In genomic region chrX:129957241-129958099, GRCh38 we compare ENCODE assay signal across 8 cellular contexts. TPM values are rescaled to one million over a fixed set of nuclear protein-coding genes. Genes with fewer than 3 reads are reported as not detected.
A peak's percentile ranks its signal among the peaks of the same experiment; 100 is the strongest.
DNase-seq lines count a peak whose midpoint lies in the region; ATAC-seq, FAIRE-seq and TF ChIP-seq lines count a peak whose summit lies in the region.

No MANE protein-coding gene starts in this region.

- no peaks in the 10 kb centered on the region for H3K36me3 Mint-ChIP-seq in CD14-positive monocyte
- H3K36me3 Mint-ChIP-seq in activated T-helper 1 cell treated with anti-CD3 and anti-CD28 coated beads, Interleukin-12 subunit alpha, Interleukin-12 subunit beta, Interleukin-2, Interleukin-4 antibody, amounts not matched to agents 30 ng/mL and 10 ng/mL and 1 ng/mL, durations not matched to agents 14 hours and 24 hours and 36 hours (ENCODE audit: low read depth): peaks cover 2% of the 10 kb centered on the region

- 10 to 39% methylated on average over 47 to 49 of the region's 56 CpGs for WGBS in pancreas, 2 donors

- intact Hi-C loops in CD14-positive monocyte (cut with micrococcal nuclease) (no loop called here), Right ventricle myocardium inferior (cut with DNase I) (no loop called here), pancreas (cut with DNase I) (no loop called here)
- intact Hi-C loops in activated T-helper 1 cell treated with anti-CD3 and anti-CD28 coated beads, Interleukin-12 subunit alpha, Interleukin-12 subunit beta, Interleukin-2, Interleukin-4 antibody, amounts not matched to agents 30 ng/mL and 10 ng/mL and 1 ng/mL, durations not matched to agents 14 hours and 24 hours and 36 hours (cut with micrococcal nuclease): loop anchor here (1.0 kb wide), 1 partner anchor 25 kb away; no protein-coding TSS in a partner anchor

- peaks cover 10 to 20% (median 17%) of the 10 kb centered on the region in 3 donors for H3K27me3 Mint-ChIP-seq in CD14-positive monocyte (ENCODE audit: low read depth in 3 of 3)
- H3K27me3 Mint-ChIP-seq in activated T-helper 1 cell treated with anti-CD3 and anti-CD28 coated beads, Interleukin-12 subunit alpha, Interleukin-12 subunit beta, Interleukin-2, Interleukin-4 antibody, amounts not matched to agents 30 ng/mL and 10 ng/mL and 1 ng/mL, durations not matched to agents 14 hours and 24 hours and 36 hours (ENCODE audit: insufficient read depth): peaks cover 8% of the 10 kb centered on the region

- H3K27ac ChIP-seq in pancreas: peak overlapping the region in 3 of 4 donors; percentile 22 to 42 (median 37)

- H3K4me3 ChIP-seq in pancreas: peak overlapping the region in 3 of 4 donors; percentile 7 to 41 (median 32)

- H3K4me1 ChIP-seq in pancreas: no peaks in the 10 kb centered on the region

- H3K27me3 ChIP-seq in pancreas: no peaks in the 10 kb centered on the region

- FAIRE-seq in pancreas (lab: Jason Lieb, UNC): no peak

- ATAC-seq in GM18870 (IDR thresholded peaks at IDR 0.05; ENCODE audit: unreplicated experiment) (peak; percentile 49), HG03064 (IDR thresholded peaks at IDR 0.05; ENCODE audit: low read depth, unreplicated experiment) (peak; percentile 59), Right ventricle myocardium inferior (peak; percentile 85), pancreas (peak; percentile 80 to 84 (median 81))

- peaks cover 35% of the 10 kb centered on the region for H3K4me1 Mint-ChIP-seq in CD14-positive monocyte
- peaks cover 19% of the 10 kb centered on the region for H3K4me1 Mint-ChIP-seq in activated T-helper 1 cell treated with anti-CD3 and anti-CD28 coated beads, Interleukin-12 subunit alpha, Interleukin-12 subunit beta, Interleukin-2, Interleukin-4 antibody, amounts not matched to agents 30 ng/mL and 10 ng/mL and 1 ng/mL, durations not matched to agents 14 hours and 24 hours and 36 hours (ENCODE audit: low read depth)

- peaks cover 0 to 11% (median 2%) of the 10 kb centered on the region in 7 donors for H3K9me3 Mint-ChIP-seq in CD14-positive monocyte
- no peaks in the 10 kb centered on the region for H3K9me3 Mint-ChIP-seq in activated T-helper 1 cell treated with anti-CD3 and anti-CD28 coated beads, Interleukin-12 subunit alpha, Interleukin-12 subunit beta, Interleukin-2, Interleukin-4 antibody, amounts not matched to agents 30 ng/mL and 10 ng/mL and 1 ng/mL, durations not matched to agents 14 hours and 24 hours and 36 hours

- H3K27ac Mint-ChIP-seq in CD14-positive monocyte: peak overlapping the region; percentile 76 to 94 (median 88)
- H3K27ac Mint-ChIP-seq in activated T-helper 1 cell treated with anti-CD3 and anti-CD28 coated beads, Interleukin-12 subunit alpha, Interleukin-12 subunit beta, Interleukin-2, Interleukin-4 antibody, amounts not matched to agents 30 ng/mL and 10 ng/mL and 1 ng/mL, durations not matched to agents 14 hours and 24 hours and 36 hours: no peak overlapping the region

- peak; percentile 81 for DNase-seq in CD14-positive monocyte (ENCODE audit: low spot score)
- peak; percentile 80 for DNase-seq in NCI-H748 (lab: John Stamatoyannopoulos, UW; ENCODE audit: unreplicated experiment)
- DNase-seq in activated T-helper 1 cell treated with anti-CD3 and anti-CD28 coated beads, Interleukin-12 subunit alpha, Interleukin-12 subunit beta, Interleukin-2, Interleukin-4 antibody, amounts not matched to agents 30 ng/mL and 10 ng/mL and 1 ng/mL, durations not matched to agents 14 hours and 24 hours and 36 hours (ENCODE audit: low spot score): peak; percentile 41
- peak; percentile 92 for DNase-seq in Right ventricle myocardium inferior (ENCODE audit: missing footprints)
- DNase-seq in pancreas: peak; percentile 64 to 86 (median 68)
- DNase-seq in NK-92 (lab: John Stamatoyannopoulos, UW; ENCODE audit: unreplicated experiment): no peak

- TF ChIP-seq CTCF in CD14-positive monocyte (IDR thresholded peaks at IDR 0.05) (no peak), pancreas (IDR thresholded peaks at IDR 0.05) (no peak)

- no peaks in the 10 kb centered on the region for H3K9me3 ChIP-seq in pancreas

- peak overlapping the region; percentile 72 to 79 for H3K4me3 Mint-ChIP-seq in CD14-positive monocyte
- H3K4me3 Mint-ChIP-seq in activated T-helper 1 cell treated with anti-CD3 and anti-CD28 coated beads, Interleukin-12 subunit alpha, Interleukin-12 subunit beta, Interleukin-2, Interleukin-4 antibody, amounts not matched to agents 30 ng/mL and 10 ng/mL and 1 ng/mL, durations not matched to agents 14 hours and 24 hours and 36 hours: peak overlapping the region; percentile 51

- no peaks in the 10 kb centered on the region for H3K36me3 ChIP-seq in pancreas

RNA-seq across cellular contexts. Expression of gene BCORL1, which starts 25.0 kb away (rescaled TPM):
- polyA plus RNA-seq in CD14-positive monocyte (under 1 TPM; 0.69 to 0.72 TPM), pancreas (1 to 10 TPM; 1.7 to 3.7 TPM)
- 8.8 and 9.3 TPM in 2 replicates for total RNA-seq in activated T-helper 1 cell treated with anti-CD3 and anti-CD28 coated beads, Interleukin-12 subunit alpha, Interleukin-12 subunit beta, Interleukin-2, Interleukin-4 antibody, amounts not matched to agents 30 ng/mL and 10 ng/mL and 1 ng/mL, durations not matched to agents 14 hours and 24 hours and 36 hours
- total RNA-seq in Right ventricle myocardium inferior (11.3 TPM), pancreas (10 to 100 TPM in 1 of 6 donors, 1 to 10 TPM in 5; 3.5 to 11.1 (median 6.0) TPM)

RNA-seq across cellular contexts. Expression of gene UTP14A, which starts 51.5 kb away (rescaled TPM):
- polyA plus RNA-seq in CD14-positive monocyte (1 to 10 TPM; 2.9 to 3.8 TPM), pancreas (1 to 10 TPM; 9.0 to 9.8 TPM)
- total RNA-seq in activated T-helper 1 cell treated with anti-CD3 and anti-CD28 coated beads, Interleukin-12 subunit alpha, Interleukin-12 subunit beta, Interleukin-2, Interleukin-4 antibody, amounts not matched to agents 30 ng/mL and 10 ng/mL and 1 ng/mL, durations not matched to agents 14 hours and 24 hours and 36 hours: 59.3 and 62.4 TPM in 2 replicates
- total RNA-seq in Right ventricle myocardium inferior (6.9 TPM), pancreas (10 to 100 TPM in 5 of 6 donors, 1 to 10 TPM in 1; 9.4 to 18.3 (median 12.1) TPM)
